In the genomic region with DNA sequence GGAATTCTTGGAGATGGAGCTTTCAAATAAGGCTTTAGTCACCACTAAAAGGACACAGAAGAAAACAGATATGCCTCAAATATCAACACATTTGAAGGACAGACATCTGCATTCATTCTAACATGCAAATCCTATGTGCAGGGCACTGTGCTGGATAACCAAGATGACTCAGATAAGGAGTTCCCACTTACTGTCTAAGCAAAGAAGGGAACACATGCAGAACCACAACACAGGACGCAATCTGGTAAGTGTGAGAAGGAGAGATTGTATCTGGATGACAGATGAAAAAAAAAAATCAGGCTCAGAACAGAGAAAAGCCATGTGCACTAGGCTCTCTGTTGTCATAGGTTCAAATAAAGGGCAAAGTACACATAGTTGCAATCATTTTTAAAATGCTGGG, we compare ENCODE assay signal across 19 cellular contexts. TPM values are rescaled to one million over a fixed set of nuclear protein-coding genes. Genes with fewer than 3 reads are reported as not detected.
"Had no signal": no experiment of that assay in that cellular context is flagged by ENCODE, and none has a peak within 500 bp of the region (broad histone marks: within the 10 kb centered on the region; RNA-seq: fewer than 3 reads in every experiment).

No MANE protein-coding gene starts in this region.

- H3K4me3 Mint-ChIP-seq: effector memory CD8-positive, alpha-beta T cell; naive thymus-derived CD8-positive, alpha-beta T cell; neural crest cell; stimulated activated naive B cell treated with anti-CD40 and anti-IgM and Interleukin-4, amounts not matched to agents 10 μg/mL and 1 μg/mL and 100 μg/mL, for 72 hours; stimulated activated naive CD8-positive, alpha-beta T cell treated with anti-CD3 and anti-CD28 coated beads, Interleukin-15, amount 100 ng/mL, for 72 hours had no signal

- H3K4me1 Mint-ChIP-seq: naive thymus-derived CD8-positive, alpha-beta T cell; stimulated activated naive B cell treated with anti-CD40 and anti-IgM and Interleukin-4, amounts not matched to agents 10 μg/mL and 1 μg/mL and 100 μg/mL, for 72 hours; stimulated activated naive CD8-positive, alpha-beta T cell treated with anti-CD3 and anti-CD28 coated beads, Interleukin-15, amount 100 ng/mL, for 72 hours had no signal

- DNase-seq: effector memory CD8-positive, alpha-beta T cell; glutamatergic neuron; islet precursor cell; mammary epithelial cell; mucosa of descending colon; naive thymus-derived CD8-positive, alpha-beta T cell; posterior cingulate gyrus; stimulated activated CD4-positive, alpha-beta T cell treated with anti-CD3 and anti-CD28 coated beads, Interleukin-2, amount 100 ng/mL, for 24 hours; stimulated activated CD4-positive, alpha-beta T cell treated with anti-CD3 and anti-CD28 coated beads, Interleukin-4, amount 100 ng/mL, for 4 hours; stimulated activated naive B cell treated with anti-CD40 and anti-IgM and Interleukin-4, amounts not matched to agents 10 μg/mL and 1 μg/mL and 100 μg/mL, for 72 hours; stimulated activated naive CD8-positive, alpha-beta T cell treated with anti-CD3 and anti-CD28 coated beads, Interleukin-15, amount 100 ng/mL, for 72 hours; transverse colon had no signal

- H3K4me3 ChIP-seq: esophagus muscularis mucosa, gastroesophageal sphincter, mucosa of descending colon, skin epidermis, thoracic aorta, transverse colon had no signal

- H3K36me3 Mint-ChIP-seq: naive thymus-derived CD8-positive, alpha-beta T cell; stimulated activated naive B cell treated with anti-CD40 and anti-IgM and Interleukin-4, amounts not matched to agents 10 μg/mL and 1 μg/mL and 100 μg/mL, for 72 hours had no signal

- H3K27ac Mint-ChIP-seq: effector memory CD8-positive, alpha-beta T cell; naive thymus-derived CD8-positive, alpha-beta T cell; stimulated activated naive B cell treated with anti-CD40 and anti-IgM and Interleukin-4, amounts not matched to agents 10 μg/mL and 1 μg/mL and 100 μg/mL, for 72 hours; stimulated activated naive CD8-positive, alpha-beta T cell treated with anti-CD3 and anti-CD28 coated beads, Interleukin-15, amount 100 ng/mL, for 72 hours had no signal

- H3K27ac ChIP-seq: epithelial cell of prostate, esophagus muscularis mucosa, gastroesophageal sphincter, skin epidermis, thoracic aorta, transverse colon had no signal

- H3K9me3 ChIP-seq: esophagus muscularis mucosa, gastroesophageal sphincter, mucosa of descending colon, thoracic aorta, transverse colon had no signal

- H3K36me3 ChIP-seq: esophagus muscularis mucosa, gastroesophageal sphincter, thoracic aorta, transverse colon had no signal

- H3K27me3 Mint-ChIP-seq: effector memory CD8-positive, alpha-beta T cell; stimulated activated naive B cell treated with anti-CD40 and anti-IgM and Interleukin-4, amounts not matched to agents 10 μg/mL and 1 μg/mL and 100 μg/mL, for 72 hours; stimulated activated naive CD8-positive, alpha-beta T cell treated with anti-CD3 and anti-CD28 coated beads, Interleukin-15, amount 100 ng/mL, for 72 hours had no signal

- H3K9me3 Mint-ChIP-seq: neural crest cell had no signal

- H3K27me3 ChIP-seq: esophagus muscularis mucosa, gastroesophageal sphincter, transverse colon had no signal

- FAIRE-seq: urothelium cell line had no signal

RNA-seq across cellular contexts. Expression of gene ELAVL2, which starts 42.5 kb away (rescaled TPM):
- polyA plus RNA-seq: naive thymus-derived CD8-positive, alpha-beta T cell had no signal
